In genomic region chr6:39102024-39102820, GRCh38 we compare ENCODE assay signal across 10 cellular contexts. TPM values are rescaled to one million over a fixed set of nuclear protein-coding genes. Genes with fewer than 3 reads are reported as not detected.
A peak's percentile ranks its signal among the peaks of the same experiment; 100 is the strongest.
DNase-seq lines count a peak whose midpoint lies in the region; ATAC-seq, FAIRE-seq and TF ChIP-seq lines count a peak whose summit lies in the region.
"Had no signal": no experiment of that assay in that cellular context is flagged by ENCODE, and none has a peak within 500 bp of the region (broad histone marks: within the 10 kb centered on the region; RNA-seq: fewer than 3 reads in every experiment).

No MANE protein-coding gene starts in this region.

- no peak for TF ChIP-seq EP300 in sigmoid colon (IDR thresholded peaks at IDR 0.05)

- no peak for TF ChIP-seq POLR2A in sigmoid colon (IDR thresholded peaks at IDR 0.05)

- H3K9me3 ChIP-seq in WERI-Rb-1 (ENCODE audit: severe bottlenecking), result no peaks in the 10 kb centered on the region
- no peaks in the 10 kb centered on the region for H3K9me3 ChIP-seq in sigmoid colon

- H3K27me3 ChIP-seq in WERI-Rb-1 (ENCODE audit: insufficient read depth, low read depth, severe bottlenecking) (no peaks in the 10 kb centered on the region), sigmoid colon (no peaks in the 10 kb centered on the region)

- DNase-seq in WERI-Rb-1 (peak; percentile 58), iPS-NIHi7 (ENCODE audit: extremely low spot score) (peak; percentile 85), sigmoid colon (no peak), D721Med (ENCODE audit: insufficient read length, low spot score) (no peak), NCI-H1436 treated with DMSO at 0.1 percent for 48 hours (lab: John Stamatoyannopoulos, UW) (no peak)

- H3K36me3 ChIP-seq in WERI-Rb-1 (peaks cover 3% of the 10 kb centered on the region; the same call in 1 of the 2 replicates), sigmoid colon (peaks cover 0 to 24% (median 4%) of the 10 kb centered on the region in 4 donors)

- H3K4me3 ChIP-seq in WERI-Rb-1 (ENCODE audit: low read depth, low read length) (no peak overlapping the region), sigmoid colon (no peak overlapping the region)

- WGBS in sigmoid colon, 2 donors, result 55 to 84% methylated on average over 12 of the region's 12 CpGs

- intact Hi-C loops in sigmoid colon (cut with DNase I), result no loop called here

- peaks cover 0 to 12% (median 4%) of the 10 kb centered on the region in 4 donors for H3K4me1 ChIP-seq in sigmoid colon

- ATAC-seq in HG02623 (IDR thresholded peaks at IDR 0.05; ENCODE audit: unreplicated experiment) (peak; percentile 30), HG02840 (IDR thresholded peaks at IDR 0.05; ENCODE audit: low FRiP score, unreplicated experiment) (no peak)

- H3K27ac ChIP-seq in WERI-Rb-1 (no peak overlapping the region), sigmoid colon (peak overlapping the region in 1 of 4 donors; percentile 18)

- TF ChIP-seq CTCF in GM12872 (IDR thresholded peaks at IDR 0.05; ENCODE audit: insufficient read depth, low read depth, low read length) (peak; percentile 73), WERI-Rb-1 (IDR thresholded peaks at IDR 0.05; ENCODE audit: low read depth, low read length) (peak; percentile 74), sigmoid colon (IDR thresholded peaks at IDR 0.05) (peak in 2 of 4 experiments; percentile 21 to 26), D721Med (IDR thresholded peaks at IDR 0.05; ENCODE audit: insufficient read depth, missing control alignments) (no peak)

- FAIRE-seq in D721Med (lab: Jason Lieb, UNC), result no peak
- FAIRE-seq: islet of Langerhans had no signal

RNA-seq across cellular contexts. Expression of gene SAYSD1, which starts 12.8 kb away (rescaled TPM):
- total RNA-seq in sigmoid colon, result 10 to 100 TPM; 11.5 to 20.8 (median 18.9) TPM
- 10 to 100 TPM in 2 of 3 donors, 1 to 10 TPM in 1; 8.8 to 15.0 (median 13.9) TPM for polyA plus RNA-seq in sigmoid colon

RNA-seq across cellular contexts. Expression of gene GLP1R, which starts 53.6 kb away (rescaled TPM):
- under 1 TPM in 1 of 4 donors, not detected in 3; 0.14 TPM for total RNA-seq in sigmoid colon
- under 1 TPM in 1 of 3 donors, not detected in 2; 0.06 TPM for polyA plus RNA-seq in sigmoid colon
- total RNA-seq: RPMI7951 had no signal

Comparison
In these comparisons a context has a peak if more than half of its experiments do, and no peak if none do; other contexts are left out.
1. DNase-seq: peak in WERI-Rb-1 (single experiment) and iPS-NIHi7 (single experiment); none in sigmoid colon (single experiment), D721Med (single experiment) and NCI-H1436 treated with DMSO at 0.1 percent for 48 hours (single experiment).